2 cellular contexts compared by ENCODE assay signal in genomic region chr22:41932353-41932752, GRCh38.
TF ChIP-seq lines count a peak whose summit lies in the region.

No MANE protein-coding gene starts in this region.

TF ChIP-seq in HEK293, 187 proteins besides CTCF, POLR2A, EP300 and RAD21:
- TF ChIP-seq ZNF16 (tag by site-specific recombination; IDR thresholded peaks at IDR 0.05; ENCODE audit: low read depth) (no peak), ZBTB20 (tag by site-specific recombination; IDR thresholded peaks at IDR 0.05) (0 out of 2 replicates have a peak, but pooled peaks have one; percentile 17)

TF ChIP-seq in GM12878, 131 proteins besides CTCF, POLR2A, EP300 and RAD21:
- no peak for TF ChIP-seq PRDM15 (CRISPR knock-in tag; IDR thresholded peaks at IDR 0.05)
- TF ChIP-seq CREM (IDR thresholded peaks at IDR 0.05; ENCODE audit: low read depth), result no peak
- TF ChIP-seq SKIL (IDR thresholded peaks at IDR 0.05; ENCODE audit: low read depth, poor library complexity, severe bottlenecking), result no peak
- TF ChIP-seq CBX3 (IDR thresholded peaks at IDR 0.05; ENCODE audit: borderline replicate concordance, low read depth), result no peak
- TF ChIP-seq NKRF (conservative IDR thresholded peaks at IDR 0.05), result no peak
- TF ChIP-seq IRF5 (IDR thresholded peaks at IDR 0.05; ENCODE audit: borderline replicate concordance), result no peak
- no peak for TF ChIP-seq PKNOX1 (IDR thresholded peaks at IDR 0.05)
- no peak for TF ChIP-seq CREB1 (IDR thresholded peaks at IDR 0.05; ENCODE audit: low read depth)
- TF ChIP-seq SUPT20H (IDR thresholded peaks at IDR 0.05; ENCODE audit: borderline replicate concordance, control insufficient read depth, low read depth, low read length), result no peak
- no peak for TF ChIP-seq CHD4 (IDR thresholded peaks at IDR 0.05)
- no peak for TF ChIP-seq CBFB (IDR thresholded peaks at IDR 0.05; ENCODE audit: low read depth)
- no peak for TF ChIP-seq ZNF274 (IDR thresholded peaks at IDR 0.05; ENCODE audit: insufficient read depth, insufficient read length)
